Comparison of ENCODE assay signal across 2 cellular contexts in genomic region chr3:125440559-125440955, GRCh38.
TF ChIP-seq lines count a peak whose summit lies in the region.

No MANE protein-coding gene starts in this region.

TF ChIP-seq in SK-N-SH treated with all-trans-retinoic acid at 6 μM for 48 hours, 23 proteins besides CTCF, POLR2A, EP300 and RAD21 (continued from another document):
- no peak for TF ChIP-seq TSHZ2 (CRISPR knock-in tag; IDR thresholded peaks at IDR 0.05)
- TF ChIP-seq BACH2 (CRISPR knock-in tag; IDR thresholded peaks at IDR 0.05; ENCODE audit: borderline replicate concordance), result no peak
- no peak for TF ChIP-seq POU6F1 (CRISPR knock-in tag; IDR thresholded peaks at IDR 0.05; ENCODE audit: borderline replicate concordance, low read depth)
- no peak for TF ChIP-seq ZFP3 (CRISPR knock-in tag; IDR thresholded peaks at IDR 0.05)
- TF ChIP-seq ARNTL (CRISPR knock-in tag; IDR thresholded peaks at IDR 0.05; ENCODE audit: borderline replicate concordance, low read depth), result no peak
- no peak for TF ChIP-seq ZNF8 (CRISPR knock-in tag; IDR thresholded peaks at IDR 0.05)
- TF ChIP-seq CREB5 (CRISPR knock-in tag; IDR thresholded peaks at IDR 0.05; ENCODE audit: low read depth), result no peak
- no peak for TF ChIP-seq RARB (CRISPR knock-in tag; IDR thresholded peaks at IDR 0.05)
- TF ChIP-seq ZNF70 (CRISPR knock-in tag; IDR thresholded peaks at IDR 0.05), result no peak
- no peak for TF ChIP-seq ZNF565 (CRISPR knock-in tag; conservative IDR thresholded peaks at IDR 0.05; ENCODE audit: low read depth)
- TF ChIP-seq OSR1 (CRISPR knock-in tag; IDR thresholded peaks at IDR 0.05), result no peak
- no peak for TF ChIP-seq PPARA (CRISPR knock-in tag; IDR thresholded peaks at IDR 0.05; ENCODE audit: borderline replicate concordance)

TF ChIP-seq in SK-N-SH, 30 proteins besides CTCF, POLR2A, EP300 and RAD21 (continued from another document):
- TF ChIP-seq SIN3A (IDR thresholded peaks at IDR 0.05; ENCODE audit: borderline replicate concordance, low read depth, low read length) (no peak), ELF1 (IDR thresholded peaks at IDR 0.05) (no peak), GABPA (IDR thresholded peaks at IDR 0.05; ENCODE audit: low read depth) (no peak), EZH2phosphoT487 (IDR thresholded peaks at IDR 0.05; ENCODE audit: borderline replicate concordance, low read depth) (no peak), POLR2AphosphoS5 (IDR thresholded peaks at IDR 0.05; ENCODE audit: low read depth, low read length) (no peak), SMC3 (IDR thresholded peaks at IDR 0.05; ENCODE audit: low read depth, low read length) (no peak), FOXM1 (IDR thresholded peaks at IDR 0.05; ENCODE audit: low read depth) (no peak), MAX (IDR thresholded peaks at IDR 0.05; ENCODE audit: low read depth) (no peak), JUND (IDR thresholded peaks at IDR 0.05) (no peak)
TF ChIP-seq in SK-N-SH: peak in this region for 0.
